Comparison of ENCODE assay signal across 10 cellular contexts in genomic region chr15:90203922-90204321, GRCh38. TPM values are rescaled to one million over a fixed set of nuclear protein-coding genes. Genes with fewer than 3 reads are reported as not detected.
DNase-seq lines count a peak whose midpoint lies in the region; ATAC-seq and TF ChIP-seq lines count a peak whose summit lies in the region.
"Had no signal": no experiment of that assay in that cellular context is flagged by ENCODE, and none has a peak within 500 bp of the region (broad histone marks: within the 10 kb centered on the region; RNA-seq: fewer than 3 reads in every experiment).

No MANE protein-coding gene starts in this region.

- no peak for ATAC-seq in right cardiac atrium
- no peak for ATAC-seq in left cardiac atrium
- no peak for ATAC-seq in memory B cell (ENCODE audit: low read depth)
- ATAC-seq in HG02642 (IDR thresholded peaks at IDR 0.05; ENCODE audit: poor library complexity, unreplicated experiment), result no peak
- no peak for ATAC-seq in HG03565 (IDR thresholded peaks at IDR 0.05; ENCODE audit: unreplicated experiment)
- ATAC-seq in HG03432 (IDR thresholded peaks at IDR 0.05; ENCODE audit: unreplicated experiment), result no peak

- H3K36me3 Mint-ChIP-seq in memory B cell (peaks cover 29% of the 10 kb centered on the region), glutamatergic neuron (ENCODE audit: unreplicated experiment) (no peaks in the 10 kb centered on the region)

- peak; percentile 52 to 71 (median 68) for DNase-seq in right cardiac atrium
- DNase-seq in left cardiac atrium, result no peak
- DNase-seq in astrocyte of the hippocampus (ENCODE audit: low read depth, low spot score), result peak; percentile 67
- DNase-seq in memory B cell (ENCODE audit: low spot score in 2 of 2), result no peak
- no peak for DNase-seq in glutamatergic neuron
- DNase-seq: HCEC 1CT; stimulated activated naive CD4-positive, alpha-beta T cell had no signal

- H3K4me3 ChIP-seq in right cardiac atrium (ENCODE audit: low read length), result no peak overlapping the region

- H3K9me3 ChIP-seq in right cardiac atrium (ENCODE audit: control insufficient read depth, low read length), result no peaks in the 10 kb centered on the region

- H3K27ac Mint-ChIP-seq in memory B cell (peak overlapping the region; percentile 75), glutamatergic neuron (ENCODE audit: unreplicated experiment) (no peak overlapping the region)

- H3K27me3 Mint-ChIP-seq in memory B cell (no peaks in the 10 kb centered on the region), glutamatergic neuron (ENCODE audit: unreplicated experiment) (peaks cover 10% of the 10 kb centered on the region)

- H3K9me3 Mint-ChIP-seq in memory B cell (no peaks in the 10 kb centered on the region), glutamatergic neuron (ENCODE audit: unreplicated experiment) (peaks cover 5% of the 10 kb centered on the region)

- H3K4me1 Mint-ChIP-seq in memory B cell (peaks cover 64% of the 10 kb centered on the region), glutamatergic neuron (ENCODE audit: low read depth, unreplicated experiment) (peaks cover 5% of the 10 kb centered on the region)

- TF ChIP-seq CTCF in glutamatergic neuron (IDR thresholded peaks at IDR 0.05; ENCODE audit: partially characterized antibody, unreplicated experiment), result no peak

- WGBS in right cardiac atrium, result 43% methylated on average over 8 of the region's 8 CpGs

- peak overlapping the region; percentile 6 for H3K27ac ChIP-seq in right cardiac atrium (ENCODE audit: low read length)

- H3K4me3 Mint-ChIP-seq in memory B cell (peak overlapping the region; percentile 98), glutamatergic neuron (ENCODE audit: unreplicated experiment) (no peak overlapping the region)

- intact Hi-C loops in right cardiac atrium (cut with DNase I), result no loop called here
- intact Hi-C loops in left cardiac atrium (cut with DNase I), result no loop called here

- H3K4me1 ChIP-seq in right cardiac atrium (ENCODE audit: control insufficient read depth, insufficient read depth, low read length), result peaks cover 18% of the 10 kb centered on the region

- no peaks in the 10 kb centered on the region for H3K27me3 ChIP-seq in right cardiac atrium (ENCODE audit: control insufficient read depth, insufficient read depth)

RNA-seq across cellular contexts. Expression of gene SEMA4B, which starts 2.8 kb away (rescaled TPM):
- total RNA-seq in right cardiac atrium (10 to 100 TPM; 32.6 to 39.6 (median 33.5) TPM), left cardiac atrium (10 to 100 TPM; 26.2 to 41.2 TPM), glutamatergic neuron (ENCODE audit: unreplicated experiment) (31.8 TPM)
- 16.4 TPM for polyA plus RNA-seq in right cardiac atrium

RNA-seq across cellular contexts. Expression of gene CIB1, which starts 29.8 kb away (rescaled TPM):
- 10 to 100 TPM; 69.5 to 70.7 (median 70.1) TPM for total RNA-seq in right cardiac atrium
- 95.8 TPM for polyA plus RNA-seq in right cardiac atrium
- total RNA-seq in left cardiac atrium, result 10 to 100 TPM; 53.2 to 55.0 TPM
- 8.0 TPM for total RNA-seq in glutamatergic neuron (ENCODE audit: unreplicated experiment)

RNA-seq across cellular contexts. Expression of gene GDPGP1, which starts 30.1 kb away (rescaled TPM):
- total RNA-seq in right cardiac atrium (10 to 100 TPM; 10.6 to 20.5 (median 15.6) TPM), left cardiac atrium (10 to 100 TPM in 1 of 2 donors, 1 to 10 TPM in 1; 9.4 to 11.9 TPM), glutamatergic neuron (ENCODE audit: unreplicated experiment) (7.4 TPM)
- polyA plus RNA-seq in right cardiac atrium, result 6.5 TPM

RNA-seq across cellular contexts. Expression of gene TTLL13, which starts 45.4 kb away (rescaled TPM):
- total RNA-seq in right cardiac atrium (under 1 TPM in 2 of 4 donors, not detected in 2; 0.24 to 0.54 TPM), left cardiac atrium (not detected), glutamatergic neuron (ENCODE audit: unreplicated experiment) (not detected)
- polyA plus RNA-seq in right cardiac atrium, result 0.72 TPM

Comparison
In these comparisons a context has a peak if more than half of its experiments do, and no peak if none do; other contexts are left out.
1. DNase-seq: peak in right cardiac atrium (3 of 3) and astrocyte of the hippocampus (single experiment); none in left cardiac atrium (single experiment), memory B cell (0 of 2) and glutamatergic neuron (single experiment).